In genomic region chr9:126609711-126610388, GRCh38 we compare ENCODE assay signal across 14 cellular contexts. TPM values are rescaled to one million over a fixed set of nuclear protein-coding genes. Genes with fewer than 3 reads are reported as not detected.
DNase-seq lines count a peak whose midpoint lies in the region; ATAC-seq and TF ChIP-seq lines count a peak whose summit lies in the region.
"Had no signal": no experiment of that assay in that cellular context is flagged by ENCODE, and none has a peak within 500 bp of the region (broad histone marks: within the 10 kb centered on the region; RNA-seq: fewer than 3 reads in every experiment).

No MANE protein-coding gene starts in this region.

- TF ChIP-seq POLR2A in IMR-90 (IDR thresholded peaks at IDR 0.05; ENCODE audit: low read depth, low read length) (no peak), vagina (IDR thresholded peaks at IDR 0.05) (no peak)

- 12% methylated on average over 14 of the region's 23 CpGs; no CpG with 5 or more reads in 1 of the 2 experiments for WGBS in IMR-90 (ENCODE audit: extremely low coverage in 2 of 2, insufficient read length in 1 of 2), 2 experiments
- 53% methylated on average over 23 of the region's 23 CpGs for WGBS in hepatocyte (ENCODE audit: low lambda C conversion rate, missing lambda C conversion rate)

- no peaks in the 10 kb centered on the region for H3K36me3 ChIP-seq in ES-I3 (ENCODE audit: insufficient read depth, low read length)
- H3K36me3 ChIP-seq in IMR-90 (ENCODE audit: control insufficient read depth, insufficient read depth, low read length): no peaks in the 10 kb centered on the region
- H3K36me3 ChIP-seq in hepatocyte (replicated peaks; ENCODE audit: insufficient read depth, low read depth): no peaks in the 10 kb centered on the region
- no peaks in the 10 kb centered on the region for H3K36me3 ChIP-seq in osteoblast (ENCODE audit: insufficient read depth, low read length)
- no peaks in the 10 kb centered on the region for H3K36me3 ChIP-seq in vagina

- H3K9me3 ChIP-seq in ES-I3 (ENCODE audit: control insufficient read depth, insufficient read depth, low read length): no peaks in the 10 kb centered on the region
- no peaks in the 10 kb centered on the region; the same call in 1 of the 2 replicates for H3K9me3 ChIP-seq in IMR-90 (ENCODE audit: control insufficient read depth, insufficient read depth, low read length)
- no peaks in the 10 kb centered on the region for H3K9me3 ChIP-seq in hepatocyte (ENCODE audit: low read depth)
- no peaks in the 10 kb centered on the region for H3K9me3 ChIP-seq in osteoblast (ENCODE audit: low read depth, low read length)
- no peaks in the 10 kb centered on the region for H3K9me3 ChIP-seq in vagina
- H3K9me3 ChIP-seq: Caco-2 had no signal

- BruUV-seq in IMR-90 (replicated peaks; lab: Mats Ljungman, UMichigan): no TSS peak

- no peak overlapping the region for H2BK5ac ChIP-seq in IMR-90 (ENCODE audit: low read depth, low read length, poor library complexity, severe bottlenecking)

- H2AFZ ChIP-seq in IMR-90 (replicated peaks; ENCODE audit: low read length, poor library complexity) (peak overlapping the region; percentile 3), hepatocyte (no peak overlapping the region), osteoblast (ENCODE audit: low read length) (no peak overlapping the region)

- H4K8ac ChIP-seq in IMR-90 (ENCODE audit: low read depth in 2 of 2, low read length in 2 of 2): no peak overlapping the region

- H4K20me1 ChIP-seq in IMR-90 (ENCODE audit: insufficient read depth, low read length) (peaks cover 5% of the 10 kb centered on the region; the same call in 1 of the 2 replicates), hepatocyte (ENCODE audit: insufficient read depth, poor library complexity, severe bottlenecking) (no peaks in the 10 kb centered on the region), osteoblast (ENCODE audit: insufficient read depth, low read length) (peaks cover 4% of the 10 kb centered on the region)

- DNase-seq in IMR-90: no peak
- DNase-seq in hepatocyte (ENCODE audit: low spot score): no peak
- DNase-seq in osteoblast (ENCODE audit: insufficient read length, low spot score, missing footprints): peak; percentile 81
- DNase-seq in GM19238 (ENCODE audit: insufficient read length, low spot score): no peak
- DNase-seq in vagina (ENCODE audit: extremely low spot score in 2 of 2): no peak
- DNase-seq in activated CD8-positive, alpha-beta memory T cell treated with anti-CD3 and anti-CD28 coated beads, Interleukin-2, amount 50 U/mL, for 48 hours: no peak
- DNase-seq: AML-193, Caco-2, NCI-H1092 treated with DMSO at 0.1 percent for 48 hours, NCI-H1694, NCI-H748 treated with DMSO at 0.1 percent for 48 hours, SHP77 had no signal

- TF ChIP-seq CTCF in IMR-90 (conservative IDR thresholded peaks at IDR 0.05; ENCODE audit: low read depth, low read length) (no peak), hepatocyte (IDR thresholded peaks at IDR 0.05; ENCODE audit: poor library complexity) (no peak), osteoblast (IDR thresholded peaks at IDR 0.05; ENCODE audit: extremely low read depth, low read depth, low read length) (no peak), vagina (IDR thresholded peaks at IDR 0.05) (no peak)

- no peak overlapping the region for H2AK9ac ChIP-seq in IMR-90 (replicated peaks; ENCODE audit: low read depth, low read length, poor library complexity)

- H3K79me1 ChIP-seq in IMR-90 (ENCODE audit: low read depth in 1 of 2, low read length in 2 of 2): no peaks in the 10 kb centered on the region

- dilution Hi-C loops in IMR-90 (cut with HindIII; ENCODE audit: low sequenced_read_pairs, unreplicated experiment): no loop called here

- no peak overlapping the region for H2BK20ac ChIP-seq in IMR-90 (ENCODE audit: low read depth, low read length)

- H3K27ac ChIP-seq in IMR-90 (ENCODE audit: insufficient read depth, low read length) (no peak overlapping the region), hepatocyte (no peak overlapping the region), osteoblast (ENCODE audit: low read depth, low read length) (no peak overlapping the region), vagina (no peak overlapping the region)
- H3K27ac ChIP-seq: KMS-11 had no signal

- H3K4me3 ChIP-seq in IMR-90 (ENCODE audit: insufficient read depth, low read depth, low read length): no peak overlapping the region
- H3K4me3 ChIP-seq in hepatocyte: no peak overlapping the region
- no peak overlapping the region for H3K4me3 ChIP-seq in osteoblast (ENCODE audit: insufficient read depth, low read length)
- no peak overlapping the region for H3K4me3 ChIP-seq in vagina

- no peak for ATAC-seq in IMR-90 (ENCODE audit: low read depth)

- no peak overlapping the region for H3K4ac ChIP-seq in IMR-90 (ENCODE audit: low read depth, low read length)

- H3K79me2 ChIP-seq in hepatocyte (no peaks in the 10 kb centered on the region), osteoblast (ENCODE audit: insufficient read depth, low read length) (no peaks in the 10 kb centered on the region)

- H3K4me2 ChIP-seq in IMR-90 (ENCODE audit: low read depth, low read length) (no peak overlapping the region), hepatocyte (peak overlapping the region; percentile 73), osteoblast (ENCODE audit: insufficient read depth, low read length) (no peak overlapping the region)
- H3K4me2 ChIP-seq: KMS-11 had no signal

- H3K23ac ChIP-seq in IMR-90 (ENCODE audit: low read depth, low read length): no peak overlapping the region

- H3K27me3 ChIP-seq in IMR-90 (ENCODE audit: control insufficient read depth, insufficient read depth, low read length) (peaks cover 84% of the 10 kb centered on the region), hepatocyte (peaks cover 74% of the 10 kb centered on the region), osteoblast (ENCODE audit: insufficient read depth, low read length) (peaks cover 69% of the 10 kb centered on the region), vagina (peaks cover 17% of the 10 kb centered on the region)

- no peak overlapping the region for H3K18ac ChIP-seq in IMR-90 (ENCODE audit: low read depth, low read length)

- no peak overlapping the region for H2BK15ac ChIP-seq in IMR-90 (ENCODE audit: low read depth, low read length)

- H4K91ac ChIP-seq in IMR-90 (ENCODE audit: insufficient read depth, low read depth, low read length): no peak overlapping the region

- H3K9me2 ChIP-seq in hepatocyte (replicated peaks; ENCODE audit: insufficient read depth): no peaks in the 10 kb centered on the region

- H4K5ac ChIP-seq in IMR-90 (ENCODE audit: low read depth, low read length): no peak overlapping the region

- no peak overlapping the region for H3K56ac ChIP-seq in IMR-90 (ENCODE audit: extremely low read depth, insufficient read depth, low read length)

- no peaks in the 10 kb centered on the region for H3K9me1 ChIP-seq in IMR-90 (ENCODE audit: insufficient read depth, low read length)

- peaks cover 4% of the 10 kb centered on the region; the same call in 1 of the 2 replicates for H3K4me1 ChIP-seq in ES-I3 (ENCODE audit: insufficient read depth, low read length)
- no peaks in the 10 kb centered on the region for H3K4me1 ChIP-seq in IMR-90 (ENCODE audit: control insufficient read depth, insufficient read depth, low read length)
- H3K4me1 ChIP-seq in hepatocyte (ENCODE audit: insufficient read depth): peaks cover 16% of the 10 kb centered on the region
- no peaks in the 10 kb centered on the region for H3K4me1 ChIP-seq in osteoblast (ENCODE audit: insufficient read depth, low read length)
- H3K4me1 ChIP-seq in vagina: peaks cover 33% of the 10 kb centered on the region

- in situ Hi-C loops in IMR-90 (cut with MboI; ENCODE audit: low sequenced_read_pairs): loop anchor here (5.0 kb wide), 1 partner anchor 172 kb away; no protein-coding TSS in a partner anchor

- POLR2A ChIA-PET in IMR-90 (lab: Charles Lee; ENCODE audit: unreplicated experiment): no interaction called here

- no peak overlapping the region for H2AK5ac ChIP-seq in IMR-90 (ENCODE audit: low read depth, low read length)

- TF ChIP-seq RAD21 in IMR-90 (IDR thresholded peaks at IDR 0.05; ENCODE audit: low read length): no peak

- no peak overlapping the region for H2BK120ac ChIP-seq in IMR-90 (ENCODE audit: low read depth, low read length)

- intact Hi-C loops in IMR-90 (cut with micrococcal nuclease) (no loop called here), vagina (cut with DNase I) (no loop called here)

- no peak overlapping the region for H3K14ac ChIP-seq in IMR-90 (replicated peaks; ENCODE audit: low read depth, low read length)

- peak overlapping the region; percentile 44; the same call in 1 of the 2 replicates for H3K9ac ChIP-seq in ES-I3 (ENCODE audit: low read depth, low read length)
- no peak overlapping the region for H3K9ac ChIP-seq in IMR-90 (ENCODE audit: low read depth, low read length)
- H3K9ac ChIP-seq: KMS-11 had no signal

- CTCF ChIA-PET in IMR-90 (lab: Yijun Ruan, JAX): no interaction called here

TF ChIP-seq in IMR-90, 13 proteins besides CTCF, POLR2A, EP300 and RAD21:
- TF ChIP-seq MAZ (IDR thresholded peaks at IDR 0.05; ENCODE audit: borderline replicate concordance, low read depth, low read length): no peak
- no peak for TF ChIP-seq CEBPB (IDR thresholded peaks at IDR 0.05; ENCODE audit: low read depth, low read length)
- no peak for TF ChIP-seq SMC3 (IDR thresholded peaks at IDR 0.05; ENCODE audit: low read depth, low read length)
- no peak for TF ChIP-seq USF2 (IDR thresholded peaks at IDR 0.05; ENCODE audit: low read depth, low read length)
- no peak for TF ChIP-seq MAFK (IDR thresholded peaks at IDR 0.05; ENCODE audit: low read depth, low read length)

RNA-seq across cellular contexts. Expression of gene LMX1B, which starts 3.9 kb away (rescaled TPM):
- not detected in 2 replicates for total RNA-seq in IMR-90 (2012; rRNA removed)
- not detected in 2 replicates for polyA plus RNA-seq in IMR-90 (2012; rRNA removed)
- polyA plus RNA-seq in IMR-90 (2012; cell fraction: cytosol; rRNA removed): not detected in 2 replicates
- not detected in 2 replicates for polyA plus RNA-seq in IMR-90 (2012; cell fraction: nucleus; rRNA removed; ENCODE audit: low replicate concordance)
- total RNA-seq in hepatocyte: 0.24 TPM in 1 of 2 replicates, not detected in the other
- 0.13 and 0.16 TPM in 2 replicates for polyA plus RNA-seq in hepatocyte
- under 0.01 TPM in 2 replicates for total RNA-seq in osteoblast
- not detected for total RNA-seq in vagina
